In genomic region chr4:101306225-101306624, GRCh38 we compare ENCODE assay signal across 9 cellular contexts. TPM values are rescaled to one million over a fixed set of nuclear protein-coding genes. Genes with fewer than 3 reads are reported as not detected.
DNase-seq lines count a peak whose midpoint lies in the region; ATAC-seq and TF ChIP-seq lines count a peak whose summit lies in the region.
"Had no signal": no experiment of that assay in that cellular context is flagged by ENCODE, and none has a peak within 500 bp of the region (broad histone marks: within the 10 kb centered on the region; RNA-seq: fewer than 3 reads in every experiment).

No MANE protein-coding gene starts in this region.

- TF ChIP-seq CTCF in CD4-positive, alpha-beta T cell (IDR thresholded peaks at IDR 0.05) = no peak
- no peak for TF ChIP-seq CTCF in choroid plexus epithelial cell (conservative IDR thresholded peaks at IDR 0.05; ENCODE audit: low read depth, low read length)

- CTCF ChIA-PET in CD4-positive, alpha-beta T cell (lab: Charles Lee) = no interaction called here

- peak overlapping the region; percentile 6 for H3K4me3 Mint-ChIP-seq in CD4-positive, alpha-beta T cell

- H3K9me3 Mint-ChIP-seq in CD4-positive, alpha-beta T cell = no peaks in the 10 kb centered on the region

- H3K27ac ChIP-seq in CD4-positive, alpha-beta T cell (ENCODE audit: low read depth, low read length) = no peak overlapping the region
- H3K27ac ChIP-seq: SK-N-MC had no signal

- H3K27me3 Mint-ChIP-seq in CD4-positive, alpha-beta T cell = no peaks in the 10 kb centered on the region

- H3K4me1 Mint-ChIP-seq in CD4-positive, alpha-beta T cell (ENCODE audit: low read depth) = peaks cover 55% of the 10 kb centered on the region

- no peak for DNase-seq in CD4-positive, alpha-beta T cell
- no peak for DNase-seq in choroid plexus epithelial cell (ENCODE audit: low read depth)
- no peak for DNase-seq in GDM1 (lab: John Stamatoyannopoulos, UW)
- DNase-seq in anterior cingulate cortex (lab: John Stamatoyannopoulos, UW) = no peak
- DNase-seq in amniotic stem cell (lab: John Stamatoyannopoulos, UW) = no peak
- no peak for DNase-seq in NCI-H748 treated with DMSO at 0.1 percent for 48 hours (lab: John Stamatoyannopoulos, UW)

- H3K9me3 ChIP-seq in CD4-positive, alpha-beta T cell (ENCODE audit: control insufficient read depth, low read length) = no peaks in the 10 kb centered on the region

- no peaks in the 10 kb centered on the region for H3K27me3 ChIP-seq in CD4-positive, alpha-beta T cell (ENCODE audit: control insufficient read depth, insufficient read depth, low read length)

- no peak overlapping the region for H3K27ac Mint-ChIP-seq in CD4-positive, alpha-beta T cell

- no peak for ATAC-seq in CD4-positive, alpha-beta T cell (ENCODE audit: poor library complexity)
- ATAC-seq in GM19455 (IDR thresholded peaks at IDR 0.05; ENCODE audit: unreplicated experiment) (peak; percentile 71), HG03378 (IDR thresholded peaks at IDR 0.05; ENCODE audit: unreplicated experiment) (peak; percentile 74)

- H3K4me3 ChIP-seq in choroid plexus epithelial cell (ENCODE audit: low read depth, low read length) = peak overlapping the region; percentile 8
- H3K4me3 ChIP-seq: SK-N-MC had no signal

- POLR2A ChIA-PET in CD4-positive, alpha-beta T cell (lab: Charles Lee) = interaction anchor here (1.6 kb wide), 1 partner anchor 20 kb away, joined by 4 read pairs; no protein-coding TSS in a partner anchor

- no peaks in the 10 kb centered on the region for H3K36me3 Mint-ChIP-seq in CD4-positive, alpha-beta T cell (ENCODE audit: low read depth)

- intact Hi-C loops in CD4-positive, alpha-beta T cell (cut with DNase I, micrococcal nuclease) = no loop called here

RNA-seq across cellular contexts. Expression of gene PPP3CA, which starts 41.1 kb away (rescaled TPM):
- total RNA-seq in CD4-positive, alpha-beta T cell = 10 to 100 TPM; 12.9 to 13.8 TPM
